ENCODE assay signal across 11 cellular contexts in the genomic region with DNA sequence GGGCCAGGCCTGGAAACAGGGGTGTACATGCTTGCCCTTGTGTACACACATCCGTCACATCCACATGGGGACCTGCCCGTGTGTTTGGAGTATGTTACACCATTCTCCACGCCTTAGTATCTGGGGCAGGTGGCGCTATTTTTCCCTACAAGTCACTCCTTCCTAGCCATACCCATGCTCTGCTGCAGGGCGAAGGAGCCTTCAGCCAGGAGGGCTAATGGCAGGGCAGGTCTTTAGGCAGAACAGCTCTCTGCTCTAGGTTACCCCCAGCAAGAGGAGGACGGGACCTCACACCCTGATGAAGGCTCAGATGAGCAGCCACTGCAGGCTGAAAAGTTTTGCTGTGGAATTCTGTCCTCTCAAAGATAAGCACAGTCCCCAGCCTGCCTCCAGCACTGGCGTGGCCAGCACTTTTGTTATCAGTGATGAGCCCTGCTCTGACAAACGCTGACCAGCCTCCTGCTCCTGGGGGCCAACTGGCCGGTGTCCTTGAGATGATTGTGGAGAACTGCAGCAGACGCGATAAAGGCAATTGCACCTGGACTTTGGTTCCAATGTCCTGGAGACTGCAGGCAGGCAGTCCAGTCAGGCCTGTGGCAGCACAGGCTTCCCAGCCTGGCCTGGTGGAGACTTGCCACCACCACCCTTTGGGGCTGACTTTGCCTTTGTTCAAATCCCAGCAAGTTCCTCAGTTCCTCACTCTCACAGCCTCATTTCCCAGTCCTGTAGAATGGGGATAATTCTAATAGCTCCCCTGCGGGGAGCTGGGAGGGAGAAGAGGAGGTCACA. TPM values are rescaled to one million over a fixed set of nuclear protein-coding genes. Genes with fewer than 3 reads are reported as not detected.
DNase-seq lines count a peak whose midpoint lies in the region; ATAC-seq and TF ChIP-seq lines count a peak whose summit lies in the region.
"Had no signal": no experiment of that assay in that cellular context is flagged by ENCODE, and none has a peak within 500 bp of the region (broad histone marks: within the 10 kb centered on the region; RNA-seq: fewer than 3 reads in every experiment).

No MANE protein-coding gene starts in this region.

- DNase-seq in T47D (ENCODE audit: low read depth in 1 of 2, low spot score in 1 of 2) (peak; percentile 33 to 77), breast epithelium (ENCODE audit: low spot score in 2 of 2) (no peak), Peyer's patch (peak in 2 of 3 donors; percentile 83 to 84), cardiac septum (ENCODE audit: low spot score) (peak; percentile 60), aorta (peak in 1 of 2 donors; percentile 43), amygdala (lab: John Stamatoyannopoulos, UW) (no peak), lower leg skin (ENCODE audit: low spot score in 2 of 2) (no peak)
- DNase-seq in stimulated activated CD4-positive, alpha-beta T cell treated with anti-CD3 and anti-CD28 coated beads, Interleukin-4, amount 100 ng/mL, for 1 hour: no peak
- DNase-seq: CD4-positive, CD25-positive, alpha-beta regulatory T cell; stimulated activated CD4-positive, alpha-beta T cell treated with anti-CD3 and anti-CD28 coated beads, Interleukin-4, amount 100 ng/mL, for 4 hours had no signal

- WGBS in aorta, 2 donors: 64 to 65% methylated on average over 12 of the region's 12 CpGs
- WGBS in lower leg skin, 2 donors: 71 to 75% methylated on average over 12 of the region's 12 CpGs

- H3K27me3 ChIP-seq in breast epithelium (no peaks in the 10 kb centered on the region), Peyer's patch (no peaks in the 10 kb centered on the region), aorta (ENCODE audit: control insufficient read depth in 1 of 2, insufficient read depth in 2 of 2, low read length in 1 of 2) (no peaks in the 10 kb centered on the region)

- peak; percentile 47 for ATAC-seq in aorta (ENCODE audit: low FRiP score)
- ATAC-seq: gastroesophageal sphincter had no signal

- no peaks in the 10 kb centered on the region for H3K36me3 ChIP-seq in breast epithelium
- H3K36me3 ChIP-seq in Peyer's patch: no peaks in the 10 kb centered on the region
- no peaks in the 10 kb centered on the region for H3K36me3 ChIP-seq in aorta (ENCODE audit: control insufficient read depth in 1 of 2, insufficient read depth in 2 of 2, low read length in 1 of 2)
- H3K36me3 ChIP-seq: gastroesophageal sphincter had no signal

- TF ChIP-seq CTCF in breast epithelium (IDR thresholded peaks at IDR 0.05) (no peak), Peyer's patch (IDR thresholded peaks at IDR 0.05) (peak in 3 of 6 experiments; percentile 6 to 14 (median 7)), lower leg skin (IDR thresholded peaks at IDR 0.05) (no peak)

- H3K4me1 ChIP-seq in breast epithelium (no peaks in the 10 kb centered on the region), Peyer's patch (peaks cover 0 to 22% (median 0%) of the 10 kb centered on the region in 4 donors), aorta (ENCODE audit: control insufficient read depth in 1 of 2, insufficient read depth in 2 of 2, low read length in 2 of 2) (no peaks in the 10 kb centered on the region)
- H3K4me1 ChIP-seq: gastroesophageal sphincter had no signal

- in situ Hi-C loops in T47D (cut with HindIII; ENCODE audit: low pct_unique_long_range_greater_than_20kb, low sequenced_read_pairs): no loop called here

- H3K4me3 ChIP-seq in breast epithelium (no peak overlapping the region), Peyer's patch (no peak overlapping the region), aorta (ENCODE audit: low read length in 2 of 2) (no peak overlapping the region), lower leg skin (ENCODE audit: low read depth, poor library complexity, severe bottlenecking) (no peak overlapping the region)
- H3K4me3 ChIP-seq: gastroesophageal sphincter had no signal

- intact Hi-C loops in breast epithelium (cut with DNase I; ENCODE audit: low total_unique reads) (no loop called here), cardiac septum (cut with DNase I) (no loop called here), aorta (cut with DNase I) (no loop called here), lower leg skin (cut with DNase I; ENCODE audit: low total_unique reads) (no loop called here)

- H3K9me3 ChIP-seq in breast epithelium (no peaks in the 10 kb centered on the region), Peyer's patch (no peaks in the 10 kb centered on the region), aorta (ENCODE audit: control insufficient read depth, low read length) (no peaks in the 10 kb centered on the region)
- H3K9me3 ChIP-seq: gastroesophageal sphincter had no signal

- no peak for TF ChIP-seq POLR2A in breast epithelium (IDR thresholded peaks at IDR 0.05)
- TF ChIP-seq POLR2A in Peyer's patch (IDR thresholded peaks at IDR 0.05): peak; percentile 20 to 41
- no peak for TF ChIP-seq POLR2A in lower leg skin (IDR thresholded peaks at IDR 0.05)

- H3K27ac ChIP-seq in breast epithelium: no peak overlapping the region
- H3K27ac ChIP-seq in Peyer's patch: peak overlapping the region in 3 of 4 donors; percentile 30 to 69 (median 68)
- no peak overlapping the region for H3K27ac ChIP-seq in aorta (ENCODE audit: low read depth in 1 of 2, low read length in 2 of 2)
- H3K27ac ChIP-seq: gastroesophageal sphincter had no signal

RNA-seq across cellular contexts. Expression of a gene that starts 19.8 kb away (rescaled TPM):
- total RNA-seq in breast epithelium: 10 to 100 TPM; 10.5 to 14.4 (median 12.0) TPM
- total RNA-seq in Peyer's patch: 100 to 1,000 TPM in 1 of 4 donors, 10 to 100 TPM in 2, 1 to 10 TPM in 1; 5.0 to 212 (median 44.5) TPM
- total RNA-seq in cardiac septum: 5.9 TPM
- 1 to 10 TPM; 2.7 to 5.2 TPM for total RNA-seq in aorta
- polyA plus RNA-seq in aorta: 1 to 10 TPM; 2.3 to 9.0 TPM
- 1 to 10 TPM; 2.3 to 8.0 (median 4.4) TPM for total RNA-seq in lower leg skin

RNA-seq across cellular contexts. Expression of a gene that starts 41.2 kb away (rescaled TPM):
- total RNA-seq in breast epithelium: 10 to 100 TPM in 2 of 3 donors, 1 to 10 TPM in 1; 7.2 to 58.2 (median 10.2) TPM
- total RNA-seq in Peyer's patch: 100 to 1,000 TPM in 1 of 4 donors, 10 to 100 TPM in 3; 17.3 to 143 (median 50.7) TPM
- 10.8 TPM for total RNA-seq in cardiac septum
- 1 to 10 TPM; 4.3 to 6.0 TPM for total RNA-seq in aorta
- polyA plus RNA-seq in aorta: 1 to 10 TPM in 1 of 2 donors, under 1 TPM in 1; 1.00 to 2.0 TPM
- 10 to 100 TPM in 3 of 4 donors, 1 to 10 TPM in 1; 6.4 to 57.2 (median 35.7) TPM for total RNA-seq in lower leg skin

RNA-seq across cellular contexts. Expression of a gene that starts 46.1 kb away (rescaled TPM):
- total RNA-seq in breast epithelium (10 to 100 TPM; 40.8 to 44.9 (median 42.6) TPM), Peyer's patch (10 to 100 TPM; 21.7 to 61.1 (median 31.8) TPM), cardiac septum (47.1 TPM), aorta (10 to 100 TPM; 42.0 to 48.1 TPM), lower leg skin (10 to 100 TPM; 18.8 to 32.9 (median 27.0) TPM)
- polyA plus RNA-seq in aorta: 10 to 100 TPM; 40.3 to 59.6 TPM

Comparison
In these comparisons a context has a peak if more than half of its experiments do, and no peak if none do; other contexts are left out.
1. DNase-seq: peak in T47D (2 of 2), Peyer's patch (2 of 3) and cardiac septum (single experiment); none in breast epithelium (0 of 2), stimulated activated CD4-positive, alpha-beta T cell treated with anti-CD3 and anti-CD28 coated beads, Interleukin-4, amount 100 ng/mL, for 1 hour (single experiment), amygdala (0 of 56) and lower leg skin (0 of 2).
2. H3K27ac ChIP-seq: peak in Peyer's patch (3 of 4); none in breast epithelium (0 of 2) and aorta (0 of 2).
3. POLR2A ChIP-seq: peak in Peyer's patch (2 of 2); none in breast epithelium (single experiment) and lower leg skin (0 of 2).